9 cellular contexts compared by ENCODE assay signal in genomic region chr22:32904044-32904443, GRCh38.
DNase-seq lines count a peak whose midpoint lies in the region; ATAC-seq and TF ChIP-seq lines count a peak whose summit lies in the region.
"Had no signal": no experiment of that assay in that cellular context is flagged by ENCODE, and none has a peak within 500 bp of the region (broad histone marks: within the 10 kb centered on the region; RNA-seq: fewer than 3 reads in every experiment).

No MANE protein-coding gene starts in this region.

- H3K9me3 Mint-ChIP-seq in CD8-positive, alpha-beta memory T cell = no peaks in the 10 kb centered on the region
- no peaks in the 10 kb centered on the region for H3K9me3 Mint-ChIP-seq in CD8-positive, alpha-beta T cell
- H3K9me3 Mint-ChIP-seq: central memory CD8-positive, alpha-beta T cell had no signal

- no peaks in the 10 kb centered on the region for H3K4me1 ChIP-seq in KMS-11 (ENCODE audit: low read depth, poor library complexity, severe bottlenecking)
- H3K4me1 ChIP-seq in body of pancreas = no peaks in the 10 kb centered on the region
- no peaks in the 10 kb centered on the region for H3K4me1 ChIP-seq in CD8-positive, alpha-beta memory T cell (ENCODE audit: insufficient read depth, low read length)
- no peaks in the 10 kb centered on the region for H3K4me1 ChIP-seq in CD8-positive, alpha-beta T cell (ENCODE audit: insufficient read depth, low read length)

- no peak overlapping the region for H3K27ac ChIP-seq in KMS-11
- no peak overlapping the region for H3K27ac ChIP-seq in body of pancreas
- no peak overlapping the region for H3K27ac ChIP-seq in CD8-positive, alpha-beta memory T cell (ENCODE audit: low read depth, low read length)
- H3K27ac ChIP-seq in CD8-positive, alpha-beta T cell (ENCODE audit: low read depth, low read length) = no peak overlapping the region

- peak overlapping the region; percentile 31; the same call in 1 of the 2 replicates for H2AFZ ChIP-seq in KMS-11 (ENCODE audit: low read depth)

- H3K36me3 Mint-ChIP-seq in CD8-positive, alpha-beta memory T cell = no peaks in the 10 kb centered on the region
- no peaks in the 10 kb centered on the region for H3K36me3 Mint-ChIP-seq in CD8-positive, alpha-beta T cell

- no peaks in the 10 kb centered on the region for H3K27me3 ChIP-seq in KMS-11 (ENCODE audit: insufficient read depth, low read depth)
- no peaks in the 10 kb centered on the region for H3K27me3 ChIP-seq in body of pancreas
- no peaks in the 10 kb centered on the region for H3K27me3 ChIP-seq in CD8-positive, alpha-beta memory T cell (ENCODE audit: insufficient read depth, low read length, poor library complexity, severe bottlenecking)
- no peaks in the 10 kb centered on the region for H3K27me3 ChIP-seq in CD8-positive, alpha-beta T cell (ENCODE audit: insufficient read depth, low read length)

- no peak overlapping the region for H3K4me3 Mint-ChIP-seq in CD8-positive, alpha-beta memory T cell
- no peak overlapping the region for H3K4me3 Mint-ChIP-seq in CD8-positive, alpha-beta T cell
- H3K4me3 Mint-ChIP-seq: central memory CD8-positive, alpha-beta T cell had no signal

- no peak overlapping the region for H3K4me3 ChIP-seq in KMS-11 (IDR thresholded peaks at IDR 0.05; ENCODE audit: insufficient read depth, low read depth, low read length)
- H3K4me3 ChIP-seq in body of pancreas = no peak overlapping the region
- H3K4me3 ChIP-seq in CD8-positive, alpha-beta memory T cell (ENCODE audit: low read length) = no peak overlapping the region
- no peak overlapping the region for H3K4me3 ChIP-seq in CD8-positive, alpha-beta T cell (ENCODE audit: low read depth, low read length)

- no peak overlapping the region for H3K4me2 ChIP-seq in KMS-11

- H4K20me1 ChIP-seq in KMS-11 (ENCODE audit: insufficient read depth) = no peaks in the 10 kb centered on the region

- peaks cover 0 to 3% of the 10 kb centered on the region in 2 donors for H3K27me3 Mint-ChIP-seq in CD8-positive, alpha-beta memory T cell
- H3K27me3 Mint-ChIP-seq in CD8-positive, alpha-beta T cell (ENCODE audit: low read depth) = no peaks in the 10 kb centered on the region
- H3K27me3 Mint-ChIP-seq: central memory CD8-positive, alpha-beta T cell had no signal

- 76 to 77% methylated on average over 3 of the region's 3 CpGs for WGBS in body of pancreas, 2 donors

- CTCF ChIA-PET in CD8-positive, alpha-beta memory T cell (lab: Charles Lee) = no interaction called here
- CTCF ChIA-PET in CD8-positive, alpha-beta T cell (lab: Charles Lee) = no interaction called here

- H3K27ac Mint-ChIP-seq in CD8-positive, alpha-beta memory T cell = no peak overlapping the region
- H3K27ac Mint-ChIP-seq in CD8-positive, alpha-beta T cell = no peak overlapping the region

- no peaks in the 10 kb centered on the region for H3K4me1 Mint-ChIP-seq in CD8-positive, alpha-beta memory T cell
- no peaks in the 10 kb centered on the region for H3K4me1 Mint-ChIP-seq in CD8-positive, alpha-beta T cell (ENCODE audit: low read depth)
- H3K4me1 Mint-ChIP-seq: central memory CD8-positive, alpha-beta T cell had no signal

- H3K79me2 ChIP-seq in KMS-11 (ENCODE audit: insufficient read depth, low read depth) = no peaks in the 10 kb centered on the region

- DNase-seq in Daoy (ENCODE audit: low read depth) (peak; percentile 58), body of pancreas (peak in 3 of 4 donors; percentile 16 to 33 (median 22)), medulla oblongata (ENCODE audit: extremely low spot score) (peak; percentile 63), NCI-H1436 treated with DMSO at 0.1 percent for 48 hours (lab: John Stamatoyannopoulos, UW) (no peak)
- DNase-seq in CD8-positive, alpha-beta memory T cell = no peak
- no peak for DNase-seq in CD8-positive, alpha-beta T cell

- TF ChIP-seq CTCF in KMS-11 (conservative IDR thresholded peaks at IDR 0.05; ENCODE audit: low read depth, low read length) = no peak
- TF ChIP-seq CTCF in body of pancreas (IDR thresholded peaks at IDR 0.05) = no peak
- no peak for TF ChIP-seq CTCF in CD8-positive, alpha-beta T cell (IDR thresholded peaks at IDR 0.05)

- POLR2A ChIA-PET in CD8-positive, alpha-beta memory T cell (lab: Charles Lee) = no interaction called here
- POLR2A ChIA-PET in CD8-positive, alpha-beta T cell (lab: Charles Lee) = no interaction called here

- intact Hi-C loops in body of pancreas (cut with DNase I) = no loop called here
- intact Hi-C loops in CD8-positive, alpha-beta T cell (cut with DNase I, micrococcal nuclease) = no loop called here

- no peak for ATAC-seq in body of pancreas
- no peak for ATAC-seq in CD8-positive, alpha-beta T cell
- ATAC-seq in HG03520 (IDR thresholded peaks at IDR 0.05; ENCODE audit: unreplicated experiment) = no peak

- TF ChIP-seq POLR2A in body of pancreas (IDR thresholded peaks at IDR 0.05) = no peak

- H3K9me3 ChIP-seq in body of pancreas = no peaks in the 10 kb centered on the region
- no peaks in the 10 kb centered on the region for H3K9me3 ChIP-seq in CD8-positive, alpha-beta memory T cell (ENCODE audit: low read length)
- H3K9me3 ChIP-seq in CD8-positive, alpha-beta T cell (ENCODE audit: low read length) = no peaks in the 10 kb centered on the region

- H3K9ac ChIP-seq in KMS-11 = no peak overlapping the region

- no peaks in the 10 kb centered on the region for H3K36me3 ChIP-seq in KMS-11 (ENCODE audit: insufficient read depth)
- H3K36me3 ChIP-seq in body of pancreas (replicated peaks in 1 of 2; ENCODE audit: insufficient read depth in 1 of 2, low read depth in 2 of 2) = no peaks in the 10 kb centered on the region
- no peaks in the 10 kb centered on the region for H3K36me3 ChIP-seq in CD8-positive, alpha-beta memory T cell (ENCODE audit: insufficient read depth, low read length)
- no peaks in the 10 kb centered on the region for H3K36me3 ChIP-seq in CD8-positive, alpha-beta T cell (ENCODE audit: insufficient read depth, low read length)

Comparison
In these comparisons a context has a peak if more than half of its experiments do, and no peak if none do; other contexts are left out.
1. DNase-seq: peak in Daoy (single experiment), body of pancreas (3 of 4) and medulla oblongata (single experiment); none in CD8-positive, alpha-beta memory T cell (0 of 5), NCI-H1436 treated with DMSO at 0.1 percent for 48 hours (single experiment) and CD8-positive, alpha-beta T cell (0 of 7).